18 cellular contexts compared by ENCODE assay signal in the genomic region with DNA sequence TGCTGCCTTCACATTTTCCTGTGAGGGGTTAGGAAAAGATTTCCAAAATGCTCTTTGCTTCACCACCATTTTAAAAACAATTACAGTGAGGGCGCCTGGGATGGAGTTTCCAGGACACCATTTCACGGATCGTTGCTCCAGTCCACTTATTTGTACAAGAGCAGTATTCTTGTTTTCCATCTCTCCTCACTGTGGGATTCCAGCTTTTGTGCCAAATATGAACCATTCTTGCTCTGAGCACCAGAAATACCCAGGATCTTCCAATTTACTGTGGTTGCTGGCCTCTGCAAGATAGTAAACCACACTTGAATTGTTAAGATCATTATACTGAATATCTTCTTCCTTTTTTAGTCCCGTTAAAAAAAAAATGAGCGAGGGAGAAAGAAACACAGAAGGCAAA.
DNase-seq lines count a peak whose midpoint lies in the region; ATAC-seq and TF ChIP-seq lines count a peak whose summit lies in the region.
"Had no signal": no experiment of that assay in that cellular context is flagged by ENCODE, and none has a peak within 500 bp of the region (broad histone marks: within the 10 kb centered on the region; RNA-seq: fewer than 3 reads in every experiment).

No MANE protein-coding gene starts in this region.

- no peak overlapping the region for H2BK5ac ChIP-seq in neuronal stem cell (ENCODE audit: low read length)
- no peak overlapping the region for H2BK5ac ChIP-seq in mesenchymal stem cell (ENCODE audit: low read depth, low read length, poor library complexity, severe bottlenecking)

- no peak overlapping the region for H3K9ac ChIP-seq in neuronal stem cell (ENCODE audit: low read depth, low read length, poor library complexity)
- no peak overlapping the region for H3K9ac ChIP-seq in mesenchymal stem cell (ENCODE audit: low read length)
- H3K9ac ChIP-seq: BLaER1 treated with 17β-estradiol and CSF1 and Interleukin-3, amounts not matched to agents 10 nM and 100 nM; GM23248 had no signal

- H2BK12ac ChIP-seq in neuronal stem cell (ENCODE audit: low read length) (no peak overlapping the region), mesenchymal stem cell (ENCODE audit: low read length in 2 of 2) (no peak overlapping the region)

- in situ Hi-C loops in astrocyte of the spinal cord (cut with HindIII; ENCODE audit: low sequenced_read_pairs) = no loop called here

- no peak overlapping the region for H3K14ac ChIP-seq in neuronal stem cell (ENCODE audit: low read length)
- no peak overlapping the region for H3K14ac ChIP-seq in mesenchymal stem cell (ENCODE audit: low read length in 2 of 2)

- no peak for ATAC-seq in activated naive CD4-positive, alpha-beta T cell treated with anti-CD3 and anti-CD28 coated beads, Interleukin-2, amount 50 U/mL, for 72 hours
- ATAC-seq: Panc1 had no signal

- H3K18ac ChIP-seq in neuronal stem cell (ENCODE audit: low read length) (no peak overlapping the region), mesenchymal stem cell (ENCODE audit: low read depth in 1 of 2, low read length in 2 of 2) (no peak overlapping the region)

- no peaks in the 10 kb centered on the region for H3K9me3 ChIP-seq in neuronal stem cell (replicated peaks in 1 of 2; ENCODE audit: control insufficient read depth in 2 of 2, insufficient read depth in 1 of 2, low read depth in 1 of 2, low read length in 2 of 2)
- H3K9me3 ChIP-seq in mesenchymal stem cell (ENCODE audit: control insufficient read depth, low read length) = peaks cover 3% of the 10 kb centered on the region
- H3K9me3 ChIP-seq: BLaER1 treated with 17β-estradiol and CSF1 and Interleukin-3, amounts not matched to agents 10 nM and 100 nM had no signal

- H2AK5ac ChIP-seq in neuronal stem cell (ENCODE audit: low read depth, low read length) (no peak overlapping the region), mesenchymal stem cell (ENCODE audit: low read length, severe bottlenecking) (no peak overlapping the region)

- peak; percentile 22 for DNase-seq in NCI-H1105 treated with DMSO at 0.1 percent for 48 hours (lab: John Stamatoyannopoulos, UW)
- DNase-seq in NCI-H1105 (lab: John Stamatoyannopoulos, UW) = no peak
- peak; percentile 2 for DNase-seq in NCI-H1092 (lab: John Stamatoyannopoulos, UW)
- peak; percentile 71 for DNase-seq in astrocyte of the spinal cord (ENCODE audit: low read depth, low spot score)
- no peak for DNase-seq in neuronal stem cell (ENCODE audit: low spot score)
- no peak for DNase-seq in mesenchymal stem cell
- no peak for DNase-seq in mucosa of gallbladder (ENCODE audit: low spot score)
- no peak for DNase-seq in activated naive CD4-positive, alpha-beta T cell treated with anti-CD3 and anti-CD28 coated beads, Interleukin-2, amount 50 U/mL, for 72 hours (ENCODE audit: low spot score in 2 of 2)
- DNase-seq: CD8-positive, alpha-beta memory T cell; GM23248; NCI-H1048; NCI-H510A treated with DMSO at 0.1 percent for 48 hours; NCI-H82; Right ventricle myocardium superior had no signal

- H3K23ac ChIP-seq in neuronal stem cell (ENCODE audit: low read depth, low read length, poor library complexity) (no peak overlapping the region), mesenchymal stem cell (ENCODE audit: low read length in 2 of 2) (no peak overlapping the region)

- H3K4me3 ChIP-seq in astrocyte of the spinal cord (ENCODE audit: low read depth, low read length) = no peak overlapping the region
- no peak overlapping the region for H3K4me3 ChIP-seq in neuronal stem cell (ENCODE audit: low read length in 2 of 2)
- H3K4me3 ChIP-seq in mesenchymal stem cell (ENCODE audit: insufficient read depth in 1 of 2, low read depth in 1 of 2, low read length in 2 of 2) = no peak overlapping the region
- H3K4me3 ChIP-seq: BLaER1 treated with 17β-estradiol and CSF1 and Interleukin-3, amounts not matched to agents 10 nM and 100 nM; GM23248; SK-N-MC had no signal

- H3K36me3 ChIP-seq in neuronal stem cell (replicated peaks in 1 of 2; ENCODE audit: control insufficient read depth in 2 of 2, insufficient read depth in 2 of 2, low read length in 2 of 2) (no peaks in the 10 kb centered on the region), mesenchymal stem cell (ENCODE audit: control insufficient read depth in 1 of 2, insufficient read depth in 2 of 2, low read depth in 1 of 2, low read length in 2 of 2) (no peaks in the 10 kb centered on the region)
- H3K36me3 ChIP-seq: BLaER1 treated with 17β-estradiol and CSF1 and Interleukin-3, amounts not matched to agents 10 nM and 100 nM had no signal

- H4K8ac ChIP-seq in neuronal stem cell (ENCODE audit: low read depth, low read length) (no peak overlapping the region), mesenchymal stem cell (ENCODE audit: low read length) (no peak overlapping the region)

- no peaks in the 10 kb centered on the region for H3K27me3 ChIP-seq in neuronal stem cell (ENCODE audit: control insufficient read depth in 3 of 3, insufficient read depth in 3 of 3, low read depth in 1 of 3, low read length in 3 of 3)
- H3K27me3 ChIP-seq in mesenchymal stem cell (ENCODE audit: control insufficient read depth in 1 of 2, insufficient read depth in 1 of 2, low read length in 2 of 2) = peaks cover 0 to 2% of the 10 kb centered on the region in 2 experiments
- H3K27me3 ChIP-seq: BLaER1 treated with 17β-estradiol and CSF1 and Interleukin-3, amounts not matched to agents 10 nM and 100 nM had no signal

- peak overlapping the region; percentile 58 for H2AFZ ChIP-seq in neuronal stem cell (ENCODE audit: low read length)
- H2AFZ ChIP-seq in mesenchymal stem cell (ENCODE audit: low read depth, low read length) = no peak overlapping the region
- H2AFZ ChIP-seq: GM23248 had no signal

- H3K4me2 ChIP-seq in neuronal stem cell (ENCODE audit: insufficient read depth, low read length, poor library complexity, severe bottlenecking) (no peak overlapping the region), mesenchymal stem cell (ENCODE audit: low read length, poor library complexity, severe bottlenecking) (no peak overlapping the region)

- H3K79me1 ChIP-seq in neuronal stem cell (ENCODE audit: low read depth, low read length) = no peaks in the 10 kb centered on the region
- no peaks in the 10 kb centered on the region for H3K79me1 ChIP-seq in mesenchymal stem cell (replicated peaks; ENCODE audit: low read length, poor library complexity, severe bottlenecking)

- H4K91ac ChIP-seq in neuronal stem cell (ENCODE audit: low read depth, low read length, poor library complexity) (no peak overlapping the region), mesenchymal stem cell (ENCODE audit: low read length) (no peak overlapping the region)

- H3K9me3 Mint-ChIP-seq in activated naive CD4-positive, alpha-beta T cell treated with anti-CD3 and anti-CD28 coated beads, Interleukin-2, amount 50 U/mL, for 72 hours = peaks cover 7 to 8% of the 10 kb centered on the region in 2 donors

- no peak overlapping the region for H3K27ac Mint-ChIP-seq in activated naive CD4-positive, alpha-beta T cell treated with anti-CD3 and anti-CD28 coated beads, Interleukin-2, amount 50 U/mL, for 72 hours
- H3K27ac Mint-ChIP-seq: CD8-positive, alpha-beta memory T cell had no signal

- no peak overlapping the region for H2BK15ac ChIP-seq in neuronal stem cell (ENCODE audit: low read length)
- H2BK15ac ChIP-seq in mesenchymal stem cell (ENCODE audit: low read depth, poor library complexity, severe bottlenecking) = no peak overlapping the region

- no peak overlapping the region for H3K27ac ChIP-seq in neuronal stem cell (replicated peaks; ENCODE audit: low read length)
- H3K27ac ChIP-seq in mesenchymal stem cell (ENCODE audit: low read length, poor library complexity, severe bottlenecking) = no peak overlapping the region
- H3K27ac ChIP-seq: 22Rv1; BLaER1 treated with 17β-estradiol and CSF1 and Interleukin-3, amounts not matched to agents 10 nM and 100 nM; GM23248; SK-N-MC had no signal

- no peaks in the 10 kb centered on the region for H3K36me3 Mint-ChIP-seq in activated naive CD4-positive, alpha-beta T cell treated with anti-CD3 and anti-CD28 coated beads, Interleukin-2, amount 50 U/mL, for 72 hours
- H3K36me3 Mint-ChIP-seq: CD8-positive, alpha-beta memory T cell had no signal

- H3K4ac ChIP-seq in neuronal stem cell (ENCODE audit: low read length) (peak overlapping the region; percentile 42), mesenchymal stem cell (ENCODE audit: low read depth in 1 of 2, low read length in 2 of 2) (no peak overlapping the region)

- H2BK120ac ChIP-seq in neuronal stem cell (ENCODE audit: low read depth, low read length) (no peak overlapping the region), mesenchymal stem cell (ENCODE audit: low read depth, low read length) (no peak overlapping the region)

- peaks cover 0 to 3% of the 10 kb centered on the region in 2 donors for H3K4me1 ChIP-seq in neuronal stem cell (ENCODE audit: control insufficient read depth in 2 of 2, insufficient read depth in 1 of 2, low read depth in 1 of 2, low read length in 2 of 2)
- H3K4me1 ChIP-seq in mesenchymal stem cell (ENCODE audit: control insufficient read depth, insufficient read depth, low read depth, low read length) = no peaks in the 10 kb centered on the region

- no CpG with 5 or more reads among the region's 5 CpGs for WGBS in neuronal stem cell (ENCODE audit: extremely low coverage in 2 of 2, insufficient read length in 2 of 2, insufficient replicate concordance in 1 of 2), 2 donors
- WGBS in mesenchymal stem cell = 94% methylated on average over 5 of the region's 5 CpGs

- no peak for TF ChIP-seq CTCF in astrocyte of the spinal cord (IDR thresholded peaks at IDR 0.05; ENCODE audit: low read depth, low read length)

Comparison
In these comparisons a context has a peak if more than half of its experiments do, and no peak if none do; other contexts are left out.
1. DNase-seq: peak in NCI-H1105 treated with DMSO at 0.1 percent for 48 hours (single experiment), NCI-H1092 (single experiment) and astrocyte of the spinal cord (single experiment); none in NCI-H1105 (single experiment), neuronal stem cell (single experiment), mesenchymal stem cell (single experiment), mucosa of gallbladder (single experiment) and activated naive CD4-positive, alpha-beta T cell treated with anti-CD3 and anti-CD28 coated beads, Interleukin-2, amount 50 U/mL, for 72 hours (0 of 2).